ENCODE assay signal across 18 cellular contexts in the genomic region with DNA sequence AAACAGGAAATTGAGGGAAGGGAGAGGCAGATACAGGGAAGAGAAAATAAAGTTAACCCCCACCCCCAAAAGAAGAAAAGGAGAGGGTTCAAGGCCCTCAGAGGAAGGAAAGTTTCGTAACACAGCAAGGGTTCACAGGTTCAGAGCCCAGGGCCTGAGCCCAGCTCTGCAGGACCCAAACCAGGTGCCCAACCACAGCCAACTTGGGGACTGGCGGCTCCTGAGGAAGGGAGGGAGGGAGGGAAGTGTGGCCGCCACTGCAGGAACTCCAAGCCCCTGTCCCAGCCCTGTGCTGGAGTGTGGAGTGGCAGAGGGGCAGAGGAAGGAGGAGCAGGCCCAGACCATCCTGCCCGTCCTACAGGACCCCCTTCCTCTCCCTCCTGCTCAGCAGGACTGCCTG. TPM values are rescaled to one million over a fixed set of nuclear protein-coding genes. Genes with fewer than 3 reads are reported as not detected.
DNase-seq lines count a peak whose midpoint lies in the region; ATAC-seq and TF ChIP-seq lines count a peak whose summit lies in the region.
"Had no signal": no experiment of that assay in that cellular context is flagged by ENCODE, and none has a peak within 500 bp of the region (broad histone marks: within the 10 kb centered on the region; RNA-seq: fewer than 3 reads in every experiment).

No MANE protein-coding gene starts in this region.

- H3K23ac ChIP-seq in mesendoderm (ENCODE audit: low read length) (no peak overlapping the region), trophoblast cell (ENCODE audit: low read length) (no peak overlapping the region)

- H2BK15ac ChIP-seq in mesendoderm (replicated peaks; ENCODE audit: low read depth): no peak overlapping the region

- H2BK12ac ChIP-seq in trophoblast cell (ENCODE audit: low read length): no peak overlapping the region

- peak; percentile 31 for ATAC-seq in WTC11
- ATAC-seq in activated CD8-positive, alpha-beta T cell treated with anti-CD3 and anti-CD28 coated beads, Interleukin-2, amount 10 ng/mL, durations not matched to agents 7 days and 5 days: no peak
- ATAC-seq: A549, SK-N-SH treated with all-trans-retinoic acid at 6 μM for 48 hours had no signal

- no peak overlapping the region for H3K56ac ChIP-seq in mesendoderm (ENCODE audit: low read length)

- H3K79me2 ChIP-seq in mesendoderm (ENCODE audit: control insufficient read depth, insufficient read depth, low read length) (no peaks in the 10 kb centered on the region), trophoblast cell (ENCODE audit: control insufficient read depth, insufficient read depth, low read length, poor library complexity) (no peaks in the 10 kb centered on the region)

- H3K14ac ChIP-seq in trophoblast cell (ENCODE audit: low read length): no peak overlapping the region

- no peaks in the 10 kb centered on the region for H3K9me3 ChIP-seq in trophoblast cell (ENCODE audit: insufficient read depth, low read depth, low read length)
- H3K9me3 ChIP-seq: A549, Peyer's patch had no signal

- no peak overlapping the region for H4K5ac ChIP-seq in mesendoderm (ENCODE audit: low read length)

- H4K8ac ChIP-seq in mesendoderm (ENCODE audit: low read depth, low read length): no peak overlapping the region
- H4K8ac ChIP-seq in trophoblast cell (ENCODE audit: low read depth, low read length): no peak overlapping the region

- CTCF ChIA-PET in WTC11 (lab: Charles Lee): interaction anchor here (0.6 to 1.5 kb wide), 3 partner anchors 43 to 60 kb away, joined by 4 to 5 read pairs (median 4); no protein-coding TSS in a partner anchor
- CTCF ChIA-PET in Calu3 (lab: Charles Lee): interaction anchor here (0.6 kb wide), 2 partner anchors 13 to 40 kb away, joined by 3 read pairs; no protein-coding TSS in a partner anchor
- CTCF ChIA-PET in activated CD8-positive, alpha-beta T cell treated with anti-CD3 and anti-CD28 coated beads, Interleukin-2, amount 10 ng/mL, durations not matched to agents 7 days and 5 days (lab: Charles Lee): no interaction called here

- H3K27ac ChIP-seq in mesendoderm (ENCODE audit: low read depth, low read length): no peak overlapping the region
- H3K27ac ChIP-seq in trophoblast cell (ENCODE audit: low read depth, low read length): no peak overlapping the region
- H3K27ac ChIP-seq: A549, C4-2B, Peyer's patch had no signal

- BruUV-seq in Calu3 (replicated peaks; lab: Mats Ljungman, UMichigan): no TSS peak

- no peak overlapping the region for H3K4ac ChIP-seq in mesendoderm (ENCODE audit: low read depth, low read length)
- no peak overlapping the region for H3K4ac ChIP-seq in trophoblast cell (ENCODE audit: low read depth, low read length)

- no peak overlapping the region for H4K12ac ChIP-seq in trophoblast cell (ENCODE audit: low read depth, low read length)

- H3K27me3 Mint-ChIP-seq in WTC11 (ENCODE audit: low read depth) (no peaks in the 10 kb centered on the region), Calu3 (ENCODE audit: unreplicated experiment) (peaks cover 19% of the 10 kb centered on the region)
- peaks cover 2% of the 10 kb centered on the region for H3K27me3 Mint-ChIP-seq in activated CD8-positive, alpha-beta T cell treated with anti-CD3 and anti-CD28 coated beads, Interleukin-2, amount 10 ng/mL, durations not matched to agents 7 days and 5 days (ENCODE audit: low read depth)

- H3K4me1 ChIP-seq in mesendoderm (ENCODE audit: control insufficient read depth, low read depth, low read length): no peaks in the 10 kb centered on the region
- H3K4me1 ChIP-seq in trophoblast cell (ENCODE audit: control insufficient read depth in 1 of 2, insufficient read depth in 2 of 2, low read length in 2 of 2): no peaks in the 10 kb centered on the region
- H3K4me1 ChIP-seq: A549, Peyer's patch had no signal

- POLR2A ChIA-PET in WTC11 (lab: Charles Lee): no interaction called here
- POLR2A ChIA-PET in activated CD8-positive, alpha-beta T cell treated with anti-CD3 and anti-CD28 coated beads, Interleukin-2, amount 10 ng/mL, durations not matched to agents 7 days and 5 days (lab: Charles Lee): no interaction called here

- H3K27ac Mint-ChIP-seq in WTC11 (no peak overlapping the region), Calu3 (ENCODE audit: unreplicated experiment) (no peak overlapping the region)
- H3K27ac Mint-ChIP-seq in activated CD8-positive, alpha-beta T cell treated with anti-CD3 and anti-CD28 coated beads, Interleukin-2, amount 10 ng/mL, durations not matched to agents 7 days and 5 days: no peak overlapping the region
- H3K27ac Mint-ChIP-seq: H9 had no signal

- no peaks in the 10 kb centered on the region for H3K27me3 ChIP-seq in mesendoderm (ENCODE audit: insufficient read depth, low read length, poor library complexity)
- H3K27me3 ChIP-seq in trophoblast cell (ENCODE audit: insufficient read depth, low read length): no peaks in the 10 kb centered on the region
- H3K27me3 ChIP-seq: Peyer's patch had no signal

- H3K9me3 Mint-ChIP-seq in WTC11: no peaks in the 10 kb centered on the region
- H3K9me3 Mint-ChIP-seq in Calu3 (ENCODE audit: low read depth, unreplicated experiment): no peaks in the 10 kb centered on the region
- no peaks in the 10 kb centered on the region for H3K9me3 Mint-ChIP-seq in activated CD8-positive, alpha-beta T cell treated with anti-CD3 and anti-CD28 coated beads, Interleukin-2, amount 10 ng/mL, durations not matched to agents 7 days and 5 days (ENCODE audit: insufficient read depth)
- H3K9me3 Mint-ChIP-seq: H9 had no signal

- H3K4me3 Mint-ChIP-seq in WTC11 (no peak overlapping the region), Calu3 (ENCODE audit: low read depth, unreplicated experiment) (no peak overlapping the region)
- no peak overlapping the region for H3K4me3 Mint-ChIP-seq in activated CD8-positive, alpha-beta T cell treated with anti-CD3 and anti-CD28 coated beads, Interleukin-2, amount 10 ng/mL, durations not matched to agents 7 days and 5 days
- H3K4me3 Mint-ChIP-seq: H9 had no signal

- DNase-seq in ELF-1 (ENCODE audit: low read depth, low spot score) (peak; percentile 33), MV-4-11 (lab: John Stamatoyannopoulos, UW) (peak; percentile 58), WTC11 (ENCODE audit: low spot score) (no peak), mesendoderm (peak; percentile 11), Calu3 (no peak), trophoblast cell (no peak), ecto neural progenitor cell (ENCODE audit: low spot score) (no peak)
- no peak for DNase-seq in activated CD8-positive, alpha-beta T cell treated with anti-CD3 and anti-CD28 coated beads, Interleukin-2, amount 10 ng/mL, durations not matched to agents 7 days and 5 days
- DNase-seq: H9, NCI-H1092 treated with DMSO at 0.1 percent for 48 hours, NCI-H1694, NCI-H2227 treated with DMSO at 0.1 percent for 48 hours, NCI-H524, Peyer's patch, Right ventricle myocardium superior had no signal

- H2AK5ac ChIP-seq in mesendoderm (ENCODE audit: low read length): no peak overlapping the region
- no peak overlapping the region for H2AK5ac ChIP-seq in trophoblast cell (ENCODE audit: low read length)

- intact Hi-C loops in Calu3 (cut with micrococcal nuclease; ENCODE audit: unreplicated experiment): no loop called here

- no peak overlapping the region for H2BK5ac ChIP-seq in mesendoderm (ENCODE audit: low read length)
- H2BK5ac ChIP-seq in trophoblast cell (ENCODE audit: low read depth, low read length, poor library complexity): no peak overlapping the region

- H3K4me3 ChIP-seq in mesendoderm (ENCODE audit: low read length): no peak overlapping the region
- H3K4me3 ChIP-seq in trophoblast cell (ENCODE audit: low read depth, low read length): no peak overlapping the region
- H3K4me3 ChIP-seq: A549, Peyer's patch had no signal

- H3K79me1 ChIP-seq in mesendoderm (ENCODE audit: low read length): no peaks in the 10 kb centered on the region
- H3K79me1 ChIP-seq in trophoblast cell (ENCODE audit: low read length): no peaks in the 10 kb centered on the region

- H3K4me2 ChIP-seq in mesendoderm (ENCODE audit: low read length): no peak overlapping the region
- H3K4me2 ChIP-seq in trophoblast cell (ENCODE audit: low read length): no peak overlapping the region
- H3K4me2 ChIP-seq: A549 had no signal

- no peak overlapping the region for H2AFZ ChIP-seq in trophoblast cell (ENCODE audit: insufficient read depth, low read length, poor library complexity)

- H3K4me1 Mint-ChIP-seq in WTC11: peaks cover 16% of the 10 kb centered on the region
- H3K4me1 Mint-ChIP-seq in Calu3 (ENCODE audit: low read depth, unreplicated experiment): no peaks in the 10 kb centered on the region
- H3K4me1 Mint-ChIP-seq in activated CD8-positive, alpha-beta T cell treated with anti-CD3 and anti-CD28 coated beads, Interleukin-2, amount 10 ng/mL, durations not matched to agents 7 days and 5 days (ENCODE audit: low read depth): no peaks in the 10 kb centered on the region

- H3K36me3 Mint-ChIP-seq in WTC11: no peaks in the 10 kb centered on the region
- H3K36me3 Mint-ChIP-seq in Calu3 (ENCODE audit: insufficient read depth, unreplicated experiment): no peaks in the 10 kb centered on the region
- no peaks in the 10 kb centered on the region for H3K36me3 Mint-ChIP-seq in activated CD8-positive, alpha-beta T cell treated with anti-CD3 and anti-CD28 coated beads, Interleukin-2, amount 10 ng/mL, durations not matched to agents 7 days and 5 days (ENCODE audit: low read depth)

- no peak overlapping the region for H2BK120ac ChIP-seq in mesendoderm (ENCODE audit: low read depth, low read length)
- H2BK120ac ChIP-seq in trophoblast cell (ENCODE audit: insufficient read depth, low read length, poor library complexity): no peak overlapping the region

- TF ChIP-seq CTCF in WTC11 (IDR thresholded peaks at IDR 0.05) (no peak), Calu3 (IDR thresholded peaks at IDR 0.05; ENCODE audit: unreplicated experiment) (no peak)

- H3K18ac ChIP-seq in mesendoderm (ENCODE audit: low read length) (no peak overlapping the region), trophoblast cell (ENCODE audit: low read length) (no peak overlapping the region)

- H3K36me3 ChIP-seq in mesendoderm (ENCODE audit: control insufficient read depth, insufficient read depth, low read length) (no peaks in the 10 kb centered on the region), trophoblast cell (ENCODE audit: control insufficient read depth in 1 of 2, insufficient read depth in 2 of 2, low read length in 2 of 2) (no peaks in the 10 kb centered on the region)
- H3K36me3 ChIP-seq: Peyer's patch had no signal

- H4K91ac ChIP-seq in trophoblast cell (ENCODE audit: low read depth, low read length): no peak overlapping the region

- WGBS in mesendoderm (ENCODE audit: extremely low coverage, insufficient coverage, low lambda C conversion rate): no CpG with 5 or more reads among the region's 4 CpGs
- WGBS in trophoblast cell (ENCODE audit: extremely low coverage, insufficient coverage, insufficient read length): no CpG with 5 or more reads among the region's 4 CpGs

- H3K9ac ChIP-seq in mesendoderm (ENCODE audit: low read length): no peak overlapping the region
- H3K9ac ChIP-seq in trophoblast cell (ENCODE audit: low read length): no peak overlapping the region

RNA-seq across cellular contexts. Expression of gene ELFN2, which starts 59.2 kb away (rescaled TPM):
- 0.87 to 1.8 TPM (median 1.5 TPM) in 3 replicates for total RNA-seq in WTC11 (2021)
- polyA plus RNA-seq in mesendoderm (2013, experiment 1 of 2): 0.08 TPM
- polyA plus RNA-seq in mesendoderm (2013, experiment 2 of 2): 0.06 TPM
- total RNA-seq in Calu3 (2022): 1.5 and 2.8 TPM in 2 replicates
- under 1 TPM; 0.05 to 0.08 TPM for total RNA-seq in activated CD8-positive, alpha-beta T cell treated with anti-CD3 and anti-CD28 coated beads, Interleukin-2, amount 10 ng/mL, durations not matched to agents 7 days and 5 days
- 0.49 and 0.51 TPM in 2 replicates for polyA plus RNA-seq in trophoblast cell (2013)

Comparison
In these comparisons a context has a peak if more than half of its experiments do, and no peak if none do; other contexts are left out.
1. DNase-seq: peak in ELF-1 (single experiment), MV-4-11 (single experiment) and mesendoderm (single experiment); none in WTC11 (single experiment), Calu3 (single experiment), activated CD8-positive, alpha-beta T cell treated with anti-CD3 and anti-CD28 coated beads, Interleukin-2, amount 10 ng/mL, durations not matched to agents 7 days and 5 days (single experiment), trophoblast cell (0 of 2) and ecto neural progenitor cell (single experiment).